ENCODE assay signal across 9 cellular contexts in genomic region chr4:71004281-71004851, GRCh38. TPM values are rescaled to one million over a fixed set of nuclear protein-coding genes. Genes with fewer than 3 reads are reported as not detected.
DNase-seq lines count a peak whose midpoint lies in the region; ATAC-seq, FAIRE-seq and TF ChIP-seq lines count a peak whose summit lies in the region.
"Had no signal": no experiment of that assay in that cellular context is flagged by ENCODE, and none has a peak within 500 bp of the region (broad histone marks: within the 10 kb centered on the region; RNA-seq: fewer than 3 reads in every experiment).

No MANE protein-coding gene starts in this region.

- no peak for FAIRE-seq in frontal cortex (lab: Jason Lieb, UNC)
- FAIRE-seq: TTC549 had no signal

- intact Hi-C loops in activated CD8-positive, alpha-beta T cell treated with anti-CD3 and anti-CD28 coated beads for 36 hours (cut with micrococcal nuclease): no loop called here
- intact Hi-C loops in vagina (cut with DNase I): loop anchor here (10.0 kb wide), 1 partner anchor 100 kb away; the partner anchor contains the start of gene MOB1B

- H3K27ac ChIP-seq in vagina: no peak overlapping the region

- H3K4me1 ChIP-seq in vagina: no peaks in the 10 kb centered on the region

- H3K4me1 Mint-ChIP-seq in activated CD8-positive, alpha-beta T cell treated with anti-CD3 and anti-CD28 coated beads for 36 hours (ENCODE audit: low read depth): peaks cover 86% of the 10 kb centered on the region
- H3K4me1 Mint-ChIP-seq in naive thymus-derived CD8-positive, alpha-beta T cell: peaks cover 53 to 94% (median 92%) of the 10 kb centered on the region in 4 donors

- no peaks in the 10 kb centered on the region for H3K27me3 ChIP-seq in vagina

- TF ChIP-seq CTCF in activated CD8-positive, alpha-beta T cell treated with anti-CD3 and anti-CD28 coated beads for 36 hours (IDR thresholded peaks at IDR 0.05): no peak
- no peak for TF ChIP-seq CTCF in vagina (IDR thresholded peaks at IDR 0.05)

- peak overlapping the region; percentile 36 for H3K4me3 Mint-ChIP-seq in activated CD8-positive, alpha-beta T cell treated with anti-CD3 and anti-CD28 coated beads for 36 hours
- peak overlapping the region; percentile 63 to 83 (median 78) for H3K4me3 Mint-ChIP-seq in naive thymus-derived CD8-positive, alpha-beta T cell

- CTCF ChIA-PET in activated CD8-positive, alpha-beta T cell treated with anti-CD3 and anti-CD28 coated beads for 36 hours (lab: Charles Lee): interaction anchor here (1.0 to 3.3 kb wide), 4 partner anchors 10 to 380 kb away, joined by 3 to 18 read pairs (median 4); partner anchors contain the start of gene DCK

- DNase-seq in activated CD8-positive, alpha-beta T cell treated with anti-CD3 and anti-CD28 coated beads for 36 hours: peak; percentile 87
- DNase-seq in naive thymus-derived CD8-positive, alpha-beta T cell: peak; percentile 59 to 84 (median 69)
- DNase-seq in vagina (ENCODE audit: extremely low spot score in 2 of 2) (no peak), hepatic stellate cell (ENCODE audit: low spot score) (no peak), frontal cortex (ENCODE audit: low spot score in 2 of 2) (no peak)

- no peak overlapping the region for H3K4me3 ChIP-seq in vagina

- H3K36me3 Mint-ChIP-seq in activated CD8-positive, alpha-beta T cell treated with anti-CD3 and anti-CD28 coated beads for 36 hours (ENCODE audit: low read depth): peaks cover 44% of the 10 kb centered on the region
- H3K36me3 Mint-ChIP-seq in naive thymus-derived CD8-positive, alpha-beta T cell: peaks cover 17 to 64% (median 34%) of the 10 kb centered on the region in 3 donors

- H3K27me3 Mint-ChIP-seq in activated CD8-positive, alpha-beta T cell treated with anti-CD3 and anti-CD28 coated beads for 36 hours: no peaks in the 10 kb centered on the region
- H3K27me3 Mint-ChIP-seq in naive thymus-derived CD8-positive, alpha-beta T cell: no peaks in the 10 kb centered on the region

- peaks cover 0 to 3% of the 10 kb centered on the region in 2 donors for H3K36me3 ChIP-seq in vagina

- TF ChIP-seq POLR2A in GM18505 (IDR thresholded peaks at IDR 0.05; ENCODE audit: borderline replicate concordance, extremely low read depth, insufficient read depth, insufficient read length) (no peak), vagina (IDR thresholded peaks at IDR 0.05) (no peak)

- H3K27ac Mint-ChIP-seq in activated CD8-positive, alpha-beta T cell treated with anti-CD3 and anti-CD28 coated beads for 36 hours: peak overlapping the region; percentile 67
- H3K27ac Mint-ChIP-seq in naive thymus-derived CD8-positive, alpha-beta T cell: peak overlapping the region; percentile 79 to 99 (median 94)

- no peaks in the 10 kb centered on the region for H3K9me3 ChIP-seq in vagina

- H3K9me3 Mint-ChIP-seq in activated CD8-positive, alpha-beta T cell treated with anti-CD3 and anti-CD28 coated beads for 36 hours: peaks cover 17% of the 10 kb centered on the region
- peaks cover 0 to 13% (median 2%) of the 10 kb centered on the region in 9 donors for H3K9me3 Mint-ChIP-seq in naive thymus-derived CD8-positive, alpha-beta T cell

- ATAC-seq in GM18505 (IDR thresholded peaks at IDR 0.05; ENCODE audit: unreplicated experiment): peak; percentile 38
- ATAC-seq in HG03342 (IDR thresholded peaks at IDR 0.05; ENCODE audit: unreplicated experiment): peak; percentile 28
- peak; percentile 69 for ATAC-seq in activated CD8-positive, alpha-beta T cell treated with anti-CD3 and anti-CD28 coated beads for 36 hours
- ATAC-seq in naive thymus-derived CD8-positive, alpha-beta T cell: peak; percentile 89 to 93
- no peak for ATAC-seq in GM21717 (IDR thresholded peaks at IDR 0.05; ENCODE audit: unreplicated experiment)

- POLR2A ChIA-PET in activated CD8-positive, alpha-beta T cell treated with anti-CD3 and anti-CD28 coated beads for 36 hours (lab: Charles Lee): interaction anchor here (2.0 kb wide), 1 partner anchor 10 kb away, joined by 12 read pairs; the partner anchor contains the start of gene DCK
- POLR2A ChIA-PET in naive thymus-derived CD8-positive, alpha-beta T cell (lab: Charles Lee): interaction anchor here (7.9 kb wide), 1 partner anchor 10 kb away, joined by 84 read pairs; the partner anchor contains the start of gene DCK

RNA-seq across cellular contexts. Expression of gene DCK, which starts 10.9 kb away (rescaled TPM):
- total RNA-seq in activated CD8-positive, alpha-beta T cell treated with anti-CD3 and anti-CD28 coated beads for 36 hours: 10 to 100 TPM; 33.6 to 37.2 TPM
- 10 to 100 TPM; 61.9 to 65.4 TPM for total RNA-seq in naive thymus-derived CD8-positive, alpha-beta T cell
- polyA plus RNA-seq in naive thymus-derived CD8-positive, alpha-beta T cell: 100 to 1,000 TPM in 1 of 3 donors, 10 to 100 TPM in 2; 83.8 to 100 (median 93.1) TPM
- 10.3 TPM for total RNA-seq in vagina
- total RNA-seq in frontal cortex: 140 TPM

Comparison
In these comparisons a context has a peak if more than half of its experiments do, and no peak if none do; other contexts are left out.
1. DNase-seq: peak in activated CD8-positive, alpha-beta T cell treated with anti-CD3 and anti-CD28 coated beads for 36 hours (single experiment) and naive thymus-derived CD8-positive, alpha-beta T cell (10 of 10); none in vagina (0 of 2), hepatic stellate cell (single experiment) and frontal cortex (0 of 2).